14 cellular contexts compared by ENCODE assay signal in the genomic region with DNA sequence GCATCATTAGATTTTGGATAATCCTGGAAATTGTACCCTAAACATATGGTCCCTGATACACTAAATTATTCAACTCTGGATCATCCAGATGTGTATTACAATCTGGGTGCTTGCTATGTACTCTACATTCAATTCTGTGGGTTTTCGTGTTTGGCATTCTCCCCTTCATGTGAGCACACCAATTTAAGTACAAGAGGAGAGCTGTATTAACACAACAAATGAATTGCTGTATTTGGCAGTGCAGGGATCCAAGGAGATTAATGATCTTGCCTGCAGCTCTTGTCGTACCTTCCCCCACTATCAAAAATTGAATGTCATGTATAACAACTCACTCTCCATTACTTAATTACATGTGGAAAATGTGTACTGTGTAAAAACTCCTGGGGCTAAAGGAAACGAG.
"Had no signal": no experiment of that assay in that cellular context is flagged by ENCODE, and none has a peak within 500 bp of the region (broad histone marks: within the 10 kb centered on the region; RNA-seq: fewer than 3 reads in every experiment).

No MANE protein-coding gene starts in this region.

- H3K9me3 ChIP-seq: ascending aorta, right atrium auricular region, tibial nerve had no signal

- H3K27me3 ChIP-seq: ascending aorta, right atrium auricular region, tibial nerve had no signal

- H3K4me3 ChIP-seq: ascending aorta, right atrium auricular region, tibial nerve had no signal

- H3K4me1 ChIP-seq: ascending aorta, tibial nerve had no signal

- H3K36me3 ChIP-seq: ascending aorta, tibial nerve had no signal

- ATAC-seq: left lobe of liver had no signal

- DNase-seq: activated CD4-positive, CD25-positive, alpha-beta regulatory T cell treated with anti-CD3 and anti-CD28 coated beads, Interleukin-2, amount 50 U/mL, for 72 hours; activated CD8-positive, alpha-beta memory T cell treated with anti-CD3 and anti-CD28 coated beads for 24 hours; activated gamma-delta T cell; effector CD4-positive, alpha-beta T cell; hypothalamus; kidney; mammary epithelial cell; nephron progenitor cell; nucleus accumbens; stimulated activated CD4-positive, alpha-beta T cell treated with anti-CD3 and anti-CD28 coated beads, Interleukin-2, amount 100 ng/mL, for 48 hours had no signal

- H3K27ac ChIP-seq: ascending aorta, right atrium auricular region, tibial nerve had no signal
